1 cellular context compared by ENCODE assay signal in genomic region chr1:201310251-201310985, GRCh38.
TF ChIP-seq lines count a peak whose summit lies in the region.

No MANE protein-coding gene starts in this region.

TF ChIP-seq in A549, 52 proteins besides CTCF, POLR2A, EP300 and RAD21 (continued from another document):
- TF ChIP-seq ELK1 (IDR thresholded peaks at IDR 0.05; ENCODE audit: low read depth, low read length), result no peak
TF ChIP-seq in A549: peak in this region for 0.
